Comparison of ENCODE assay signal across 11 cellular contexts in genomic region chr3:15527031-15527459, GRCh38. TPM values are rescaled to one million over a fixed set of nuclear protein-coding genes. Genes with fewer than 3 reads are reported as not detected.
DNase-seq lines count a peak whose midpoint lies in the region; ATAC-seq and TF ChIP-seq lines count a peak whose summit lies in the region.
"Had no signal": no experiment of that assay in that cellular context is flagged by ENCODE, and none has a peak within 500 bp of the region (broad histone marks: within the 10 kb centered on the region; RNA-seq: fewer than 3 reads in every experiment).

No MANE protein-coding gene starts in this region.

- H3K4me3 Mint-ChIP-seq in natural killer cell, result no peak overlapping the region
- H3K4me3 Mint-ChIP-seq in natural killer cell treated with Interleukin-12 subunit alpha and Interleukin-12 subunit beta and Interleukin-15 and Interleukin-18, amount 100 ng/mL, for 72 hours, result no peak overlapping the region

- peak overlapping the region; percentile 31 to 49 for H3K27ac Mint-ChIP-seq in natural killer cell
- H3K27ac Mint-ChIP-seq in natural killer cell treated with Interleukin-12 subunit alpha and Interleukin-12 subunit beta and Interleukin-15 and Interleukin-18, amount 100 ng/mL, for 72 hours, result peak overlapping the region in 1 of 2 donors; percentile 27

- H4K20me1 ChIP-seq in hepatocyte (ENCODE audit: insufficient read depth, poor library complexity, severe bottlenecking), result no peaks in the 10 kb centered on the region

- no peaks in the 10 kb centered on the region for H3K4me1 ChIP-seq in hepatocyte (ENCODE audit: insufficient read depth)

- H3K9me3 ChIP-seq in WERI-Rb-1 (ENCODE audit: severe bottlenecking) (no peaks in the 10 kb centered on the region), hepatocyte (ENCODE audit: low read depth) (no peaks in the 10 kb centered on the region)

- no peaks in the 10 kb centered on the region for H3K27me3 Mint-ChIP-seq in natural killer cell (ENCODE audit: low read depth in 2 of 2)
- no peaks in the 10 kb centered on the region for H3K27me3 Mint-ChIP-seq in natural killer cell treated with Interleukin-12 subunit alpha and Interleukin-12 subunit beta and Interleukin-15 and Interleukin-18, amount 100 ng/mL, for 72 hours

- H3K4me3 ChIP-seq in WERI-Rb-1 (ENCODE audit: low read depth, low read length) (no peak overlapping the region), hepatocyte (no peak overlapping the region)

- H2AFZ ChIP-seq in hepatocyte, result no peak overlapping the region

- no peak for DNase-seq in natural killer cell
- no peak for DNase-seq in natural killer cell treated with Interleukin-12 subunit alpha and Interleukin-12 subunit beta and Interleukin-15 and Interleukin-18, amount 100 ng/mL, for 72 hours (ENCODE audit: low spot score)
- DNase-seq in WERI-Rb-1, result peak; percentile 67
- DNase-seq in hepatocyte (ENCODE audit: low spot score), result peak; percentile 35
- DNase-seq in AG20443 (ENCODE audit: low spot score), result no peak
- no peak for DNase-seq in DMS53 (lab: John Stamatoyannopoulos, UW)
- DNase-seq in SKM-1 treated with dmso at 0.1 percent for 144 hours (lab: John Stamatoyannopoulos, UW; ENCODE audit: unreplicated experiment), result no peak
- DNase-seq: activated gamma-delta T cell, AML-193, NCI-H1092 treated with DMSO at 0.1 percent for 48 hours had no signal

- H3K36me3 Mint-ChIP-seq in natural killer cell, result no peaks in the 10 kb centered on the region
- no peaks in the 10 kb centered on the region for H3K36me3 Mint-ChIP-seq in natural killer cell treated with Interleukin-12 subunit alpha and Interleukin-12 subunit beta and Interleukin-15 and Interleukin-18, amount 100 ng/mL, for 72 hours

- H3K9me2 ChIP-seq in hepatocyte (replicated peaks; ENCODE audit: insufficient read depth), result no peaks in the 10 kb centered on the region

- ATAC-seq in natural killer cell (no peak), HG02798 (IDR thresholded peaks at IDR 0.05; ENCODE audit: poor library complexity, unreplicated experiment) (no peak)
- no peak for ATAC-seq in natural killer cell treated with Interleukin-12 subunit alpha and Interleukin-12 subunit beta and Interleukin-15 and Interleukin-18, amount 100 ng/mL, for 72 hours

- no peak overlapping the region for H3K4me2 ChIP-seq in hepatocyte

- 49% methylated on average over 4 of the region's 4 CpGs for WGBS in hepatocyte (ENCODE audit: low lambda C conversion rate, missing lambda C conversion rate)

- no peaks in the 10 kb centered on the region for H3K79me2 ChIP-seq in hepatocyte

- H3K27ac ChIP-seq in WERI-Rb-1 (no peak overlapping the region; the same call in 1 of the 2 replicates), hepatocyte (no peak overlapping the region)

- H3K9me3 Mint-ChIP-seq in natural killer cell, result no peaks in the 10 kb centered on the region
- no peaks in the 10 kb centered on the region for H3K9me3 Mint-ChIP-seq in natural killer cell treated with Interleukin-12 subunit alpha and Interleukin-12 subunit beta and Interleukin-15 and Interleukin-18, amount 100 ng/mL, for 72 hours

- intact Hi-C loops in natural killer cell (cut with micrococcal nuclease), result no loop called here

- H3K4me1 Mint-ChIP-seq in natural killer cell, result peaks cover 49% of the 10 kb centered on the region in 2 donors
- H3K4me1 Mint-ChIP-seq in natural killer cell treated with Interleukin-12 subunit alpha and Interleukin-12 subunit beta and Interleukin-15 and Interleukin-18, amount 100 ng/mL, for 72 hours (ENCODE audit: low read depth in 2 of 2), result peaks cover 26 to 36% of the 10 kb centered on the region in 2 donors

- H3K36me3 ChIP-seq in WERI-Rb-1 (no peaks in the 10 kb centered on the region), hepatocyte (replicated peaks; ENCODE audit: insufficient read depth, low read depth) (no peaks in the 10 kb centered on the region)

- H3K27me3 ChIP-seq in WERI-Rb-1 (ENCODE audit: insufficient read depth, low read depth, severe bottlenecking) (no peaks in the 10 kb centered on the region), hepatocyte (no peaks in the 10 kb centered on the region)

- TF ChIP-seq CTCF in natural killer cell (IDR thresholded peaks at IDR 0.05) (no peak), WERI-Rb-1 (IDR thresholded peaks at IDR 0.05; ENCODE audit: low read depth, low read length) (peak; percentile 66), hepatocyte (IDR thresholded peaks at IDR 0.05; ENCODE audit: poor library complexity) (peak; percentile 25)

RNA-seq across cellular contexts. Expression of gene COLQ, which starts 5.5 kb away (rescaled TPM):
- 10 to 100 TPM; 37.7 to 60.7 (median 55.8) TPM for total RNA-seq in natural killer cell
- 10 to 100 TPM in 1 of 2 donors, 1 to 10 TPM in 1; 7.8 to 31.8 TPM for total RNA-seq in natural killer cell treated with Interleukin-12 subunit alpha and Interleukin-12 subunit beta and Interleukin-15 and Interleukin-18, amount 100 ng/mL, for 72 hours
- total RNA-seq in hepatocyte, result 0.27 and 5.5 TPM in 2 replicates
- polyA plus RNA-seq in hepatocyte, result 0.73 and 1.0 TPM in 2 replicates

Comparison
In these comparisons a context has a peak if more than half of its experiments do, and no peak if none do; other contexts are left out.
1. DNase-seq: peak in WERI-Rb-1 (single experiment) and hepatocyte (single experiment); none in natural killer cell (single experiment), natural killer cell treated with Interleukin-12 subunit alpha and Interleukin-12 subunit beta and Interleukin-15 and Interleukin-18, amount 100 ng/mL, for 72 hours (single experiment), AG20443 (single experiment), DMS53 (single experiment) and SKM-1 treated with dmso at 0.1 percent for 144 hours (single experiment).